ENCODE assay signal across 10 cellular contexts in genomic region chr10:103458720-103459119, GRCh38. TPM values are rescaled to one million over a fixed set of nuclear protein-coding genes. Genes with fewer than 3 reads are reported as not detected.
DNase-seq lines count a peak whose midpoint lies in the region; ATAC-seq and TF ChIP-seq lines count a peak whose summit lies in the region.
"Had no signal": no experiment of that assay in that cellular context is flagged by ENCODE, and none has a peak within 500 bp of the region (broad histone marks: within the 10 kb centered on the region; RNA-seq: fewer than 3 reads in every experiment).

A gene with protein sequence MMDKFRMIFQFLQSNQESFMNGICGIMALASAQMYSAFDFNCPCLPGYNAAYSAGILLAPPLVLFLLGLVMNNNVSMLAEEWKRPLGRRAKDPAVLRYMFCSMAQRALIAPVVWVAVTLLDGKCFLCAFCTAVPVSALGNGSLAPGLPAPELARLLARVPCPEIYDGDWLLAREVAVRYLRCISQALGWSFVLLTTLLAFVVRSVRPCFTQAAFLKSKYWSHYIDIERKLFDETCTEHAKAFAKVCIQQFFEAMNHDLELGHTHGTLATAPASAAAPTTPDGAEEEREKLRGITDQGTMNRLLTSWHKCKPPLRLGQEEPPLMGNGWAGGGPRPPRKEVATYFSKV (minus strand): TSS chr10:103458900. CDS start chr10:103458751, 149 bp downstream.

- ATAC-seq in HG02852 (IDR thresholded peaks at IDR 0.05; ENCODE audit: unreplicated experiment) (peak; percentile 91), Panc1 (peak; percentile 17; the same call in 1 of the 2 replicates), GM21737 (IDR thresholded peaks at IDR 0.05; ENCODE audit: unreplicated experiment) (no peak)
- peak; percentile 64 to 76 for ATAC-seq in natural killer cell treated with Interleukin-12 subunit alpha and Interleukin-12 subunit beta and Interleukin-15 and Interleukin-18, amount 100 ng/mL, for 72 hours

- H3K4me3 Mint-ChIP-seq in natural killer cell treated with Interleukin-12 subunit alpha and Interleukin-12 subunit beta and Interleukin-15 and Interleukin-18, amount 100 ng/mL, for 72 hours = no peak within 1 kb of the TSS

- H3K4me3 ChIP-seq in Panc1 (ENCODE audit: low read depth in 2 of 2, low read length in 2 of 2) (no peak within 1 kb of the TSS), colonic mucosa (no peak within 1 kb of the TSS)

- H3K9me3 ChIP-seq in Panc1 (ENCODE audit: control insufficient read depth, insufficient read depth, low read depth, low read length) = no peaks in the 10 kb centered on the region
- no peaks in the 10 kb centered on the region for H3K9me3 ChIP-seq in colonic mucosa
- H3K9me3 ChIP-seq: neutrophil had no signal

- H3K9ac ChIP-seq in colonic mucosa (ENCODE audit: low read depth in 2 of 2, low read length in 2 of 2) = no peak within 1 kb of the TSS

- H3K27ac Mint-ChIP-seq in natural killer cell treated with Interleukin-12 subunit alpha and Interleukin-12 subunit beta and Interleukin-15 and Interleukin-18, amount 100 ng/mL, for 72 hours = peak within 1 kb of the TSS in 1 of 2 donors; percentile 74

- BruUV-seq in Panc1 (replicated peaks; lab: Mats Ljungman, UMichigan) = no TSS peak

- H3K9me3 Mint-ChIP-seq in natural killer cell treated with Interleukin-12 subunit alpha and Interleukin-12 subunit beta and Interleukin-15 and Interleukin-18, amount 100 ng/mL, for 72 hours = no peaks in the 10 kb centered on the region

- intact Hi-C loops in Panc1 (cut with micrococcal nuclease; ENCODE audit: unreplicated experiment) (no loop called here), colonic mucosa (cut with DNase I) (no loop called here)

- H3K27me3 ChIP-seq in Panc1 (ENCODE audit: control insufficient read depth, insufficient read depth, low read length) (no peaks in the 10 kb centered on the region), colonic mucosa (no peaks in the 10 kb centered on the region)

- POLR2A ChIA-PET in Panc1 (lab: Charles Lee) = no interaction called here

- TF ChIP-seq CTCF in Panc1 (IDR thresholded peaks at IDR 0.05) = no peak
- TF ChIP-seq CTCF in colonic mucosa (IDR thresholded peaks at IDR 0.05) = no peak

- H3K36me3 ChIP-seq in Panc1 (ENCODE audit: control insufficient read depth, insufficient read depth, low read length) (no peaks in the 10 kb centered on the region), colonic mucosa (no peaks in the 10 kb centered on the region)
- H3K36me3 ChIP-seq: neutrophil had no signal

- peaks cover 8 to 17% of the 10 kb centered on the region in 2 donors for H3K4me1 Mint-ChIP-seq in natural killer cell treated with Interleukin-12 subunit alpha and Interleukin-12 subunit beta and Interleukin-15 and Interleukin-18, amount 100 ng/mL, for 72 hours (ENCODE audit: low read depth in 2 of 2)

- H3K36me3 Mint-ChIP-seq in natural killer cell treated with Interleukin-12 subunit alpha and Interleukin-12 subunit beta and Interleukin-15 and Interleukin-18, amount 100 ng/mL, for 72 hours = no peaks in the 10 kb centered on the region

- H3K27me3 Mint-ChIP-seq in natural killer cell treated with Interleukin-12 subunit alpha and Interleukin-12 subunit beta and Interleukin-15 and Interleukin-18, amount 100 ng/mL, for 72 hours = no peaks in the 10 kb centered on the region

- H3K27ac ChIP-seq in Panc1 (ENCODE audit: low read length) (no peak within 1 kb of the TSS), colonic mucosa (no peak within 1 kb of the TSS)
- H3K27ac ChIP-seq: neutrophil had no signal

- DNase-seq in NCI-H748 (lab: John Stamatoyannopoulos, UW; ENCODE audit: unreplicated experiment) (peak; percentile 19), NCI-H748 treated with DMSO at 0.1 percent for 48 hours (lab: John Stamatoyannopoulos, UW) (no peak), Panc1 (ENCODE audit: low read depth, low spot score) (no peak), HK-2 (ENCODE audit: unreplicated experiment) (no peak), colonic mucosa (no peak)
- DNase-seq in natural killer cell treated with Interleukin-12 subunit alpha and Interleukin-12 subunit beta and Interleukin-15 and Interleukin-18, amount 100 ng/mL, for 72 hours (ENCODE audit: low spot score) = no peak
- DNase-seq: activated CD4-positive, alpha-beta T cell treated with anti-CD3 and anti-CD28 coated beads for 1 hour had no signal

- CTCF ChIA-PET in Panc1 (lab: Charles Lee) = no interaction called here

- in situ Hi-C loops in Panc1 (cut with HindIII; ENCODE audit: low pct_unique_long_range_greater_than_20kb, low sequenced_read_pairs) = no loop called here

- H3K4me1 ChIP-seq in Panc1 (ENCODE audit: control insufficient read depth, insufficient read depth, low read length) (no peaks in the 10 kb centered on the region), colonic mucosa (no peaks in the 10 kb centered on the region)

RNA-seq across cellular contexts. Expression of the gene that starts here (rescaled TPM):
- total RNA-seq in Panc1 (2021; ENCODE audit: unreplicated experiment) = not detected
- not detected for polyA plus RNA-seq in Panc1 (2012; ENCODE audit: insufficient read length)
- total RNA-seq in natural killer cell treated with Interleukin-12 subunit alpha and Interleukin-12 subunit beta and Interleukin-15 and Interleukin-18, amount 100 ng/mL, for 72 hours = not detected
- total RNA-seq in colonic mucosa = not detected

Comparison
In these comparisons a context has a peak if more than half of its experiments do, and no peak if none do; other contexts are left out.
1. Peak in ATAC-seq in Panc1; RNA of the gene not detected or under 1 TPM.
2. Peak in ATAC-seq in natural killer cell treated with Interleukin-12 subunit alpha and Interleukin-12 subunit beta and Interleukin-15 and Interleukin-18, amount 100 ng/mL, for 72 hours; RNA of the gene not detected or under 1 TPM.